In genomic region chr17:78592991-78593329, GRCh38 we compare ENCODE assay signal across 1 cellular context.
TF ChIP-seq lines count a peak whose summit lies in the region.

No MANE protein-coding gene starts in this region.

TF ChIP-seq in HepG2, 621 proteins besides CTCF, POLR2A, EP300 and RAD21:
- TF ChIP-seq ZNF432 (CRISPR knock-in tag; IDR thresholded peaks at IDR 0.05; ENCODE audit: borderline replicate concordance): no peak
- 0 out of 2 replicates have a peak, but pooled peaks have one; percentile 43 for TF ChIP-seq ZNF670 (CRISPR knock-in tag; IDR thresholded peaks at IDR 0.05; ENCODE audit: borderline replicate concordance)
TF ChIP-seq in HepG2: peak in this region for 1.
